37 cellular contexts compared by ENCODE assay signal in genomic region chr5:64209353-64209752, GRCh38. TPM values are rescaled to one million over a fixed set of nuclear protein-coding genes. Genes with fewer than 3 reads are reported as not detected.
"Had no signal": no experiment of that assay in that cellular context is flagged by ENCODE, and none has a peak within 500 bp of the region (broad histone marks: within the 10 kb centered on the region; RNA-seq: fewer than 3 reads in every experiment).

No MANE protein-coding gene starts in this region.

- H3K36me3 ChIP-seq: adrenal gland, brain microvascular endothelial cell, breast epithelium, cardiac muscle cell had no signal

- H3K27me3 ChIP-seq: adrenal gland, ascending aorta, body of pancreas, brain microvascular endothelial cell, breast epithelium, cardiac muscle cell had no signal

- ATAC-seq: activated naive CD4-positive, alpha-beta T cell treated with anti-CD3 and anti-CD28 coated beads, Interleukin-2, amount 50 U/mL, for 72 hours; activated naive CD8-positive, alpha-beta T cell treated with anti-CD3 and anti-CD28 coated beads, Interleukin-2, amount 50 U/mL, for 24 hours; activated T-cell treated with anti-CD3 and anti-CD28 coated beads, Interleukin-2, amount 50 U/mL, for 4 hours; activated T-cell treated with anti-CD3 and anti-CD28 coated beads, Interleukin-2, amount 50 U/mL, for 72 hours; activated T-helper 17 cell treated with anti-CD3 and anti-CD28 coated beads, Interleukin-2, amount 50 U/mL, for 72 hours; body of pancreas had no signal

- H3K4me3 ChIP-seq: adrenal gland, ascending aorta, body of pancreas, breast epithelium, cardiac muscle cell had no signal

- H3K27ac ChIP-seq: adrenal gland, body of pancreas, brain microvascular endothelial cell, breast epithelium, cardiac muscle cell had no signal

- FAIRE-seq: astrocyte, bronchial epithelial cell had no signal

- DNase-seq: activated effector memory CD4-positive, alpha-beta T cell treated with anti-CD3 and anti-CD28 coated beads, Interleukin-2, amount 50 U/mL, for 16 hours; activated effector memory CD4-positive, alpha-beta T cell treated with Interleukin-2 at 50 U/mL for 16 hours; activated gamma-delta T cell; activated gamma-delta T cell treated with Interleukin-2 at 50 U/mL for 16 hours; activated naive CD4-positive, alpha-beta T cell; activated naive CD4-positive, alpha-beta T cell treated with anti-CD3 and anti-CD28 coated beads for 36 hours; activated naive CD4-positive, alpha-beta T cell treated with anti-CD3 and anti-CD28 coated beads, Interleukin-2, amount 10 ng/mL, durations not matched to agents 7 days and 5 days; activated naive CD4-positive, alpha-beta T cell treated with anti-CD3 and anti-CD28 coated beads, Interleukin-2, amount 50 U/mL, for 16 hours; activated naive CD4-positive, alpha-beta T cell treated with Interleukin-2 at 50 U/mL for 16 hours; activated naive CD8-positive, alpha-beta T cell treated with anti-CD3 and anti-CD28 coated beads for 36 hours; activated naive CD8-positive, alpha-beta T cell treated with anti-CD3 and anti-CD28 coated beads, Interleukin-2, amount 10 ng/mL, durations not matched to agents 7 days and 5 days; activated naive CD8-positive, alpha-beta T cell treated with anti-CD3 and anti-CD28 coated beads, Interleukin-2, amount 50 U/mL, for 24 hours; activated T-cell treated with anti-CD3 and anti-CD28 coated beads for 4 hours; activated T-cell treated with anti-CD3 and anti-CD28 coated beads, Interleukin-2, amount 50 U/mL, for 1 hour; activated T-cell treated with anti-CD3 and anti-CD28 coated beads, Interleukin-2, amount 50 U/mL, for 24 hours; activated T-cell treated with anti-CD3 and anti-CD28 coated beads, Interleukin-2, amount 50 U/mL, for 4 hours; activated T-cell treated with anti-CD3 and anti-CD28 coated beads, Interleukin-2, amount 50 U/mL, for 48 hours; activated T-cell treated with anti-CD3 and anti-CD28 coated beads, Interleukin-2, amount 50 U/mL, for 72 hours; adrenal gland; amniotic stem cell; amygdala; anterior cingulate cortex; aorta; body of pancreas; brain microvascular endothelial cell; caudate nucleus; central memory CD4-positive, alpha-beta T cell; cerebellar nuclear complex had no signal

- H3K4me1 ChIP-seq: adrenal gland, ascending aorta, body of pancreas, breast epithelium had no signal

- H3K9me3 ChIP-seq: adrenal gland, ascending aorta, body of pancreas, breast epithelium had no signal

RNA-seq across cellular contexts. Expression of gene RNF180, which starts 43.7 kb away (rescaled TPM):
- total RNA-seq: activated naive CD4-positive, alpha-beta T cell treated with anti-CD3 and anti-CD28 coated beads for 36 hours; activated naive CD4-positive, alpha-beta T cell treated with anti-CD3 and anti-CD28 coated beads, Interleukin-2, amount 50 U/mL, for 72 hours; activated naive CD8-positive, alpha-beta T cell treated with anti-CD3 and anti-CD28 coated beads for 36 hours; activated naive CD8-positive, alpha-beta T cell treated with anti-CD3 and anti-CD28 coated beads, Interleukin-2, amount 10 ng/mL, durations not matched to agents 7 days and 5 days; activated T-cell treated with anti-CD3 and anti-CD28 coated beads, Interleukin-2, amount 50 U/mL, for 4 hours; activated T-cell treated with anti-CD3 and anti-CD28 coated beads, Interleukin-2, amount 50 U/mL, for 72 hours; activated T-helper 1 cell treated with anti-CD3 and anti-CD28 coated beads, Interleukin-12 subunit alpha, Interleukin-12 subunit beta, Interleukin-2, Interleukin-4 antibody, amounts not matched to agents 30 ng/mL and 10 ng/mL and 1 ng/mL, durations not matched to agents 14 hours and 24 hours and 36 hours; activated T-helper 17 cell treated with anti-CD3 and anti-CD28 coated beads, Interleukin-2, amount 50 U/mL, for 72 hours; activated T-helper 2 cell treated with anti-CD3 and anti-CD28 coated beads, Interferon-gamma antibody, Interleukin-2, Interleukin-4, amounts not matched to agents 10 μg/mL and 5 μg/mL and 100 μg/mL, durations not matched to agents 14 hours and 24 hours and 36 hours had no signal
